21 cellular contexts compared by ENCODE assay signal in genomic region chr2:217742276-217742675, GRCh38.
"Had no signal": no experiment of that assay in that cellular context is flagged by ENCODE, and none has a peak within 500 bp of the region (broad histone marks: within the 10 kb centered on the region; RNA-seq: fewer than 3 reads in every experiment).

No MANE protein-coding gene starts in this region.

- H3K27me3 ChIP-seq: neutrophil, upper lobe of left lung had no signal

- H3K27ac ChIP-seq: foreskin keratinocyte, neutrophil, WERI-Rb-1 had no signal

- H3K4me1 ChIP-seq: foreskin keratinocyte had no signal

- H3K4me3 Mint-ChIP-seq: activated naive CD8-positive, alpha-beta T cell treated with anti-CD3 and anti-CD28 coated beads, Interleukin-2, amount 10 ng/mL, durations not matched to agents 7 days and 5 days; activated T-helper 17 cell treated with anti-CD3 and anti-CD28 coated beads, Interleukin-2, amount 50 U/mL, for 72 hours; central memory CD8-positive, alpha-beta T cell; effector memory CD8-positive, alpha-beta T cell; natural killer cell; stimulated activated naive CD8-positive, alpha-beta T cell treated with anti-CD3 and anti-CD28 coated beads, Interleukin-15, amount 100 ng/mL, for 72 hours had no signal

- H3K9me3 Mint-ChIP-seq: activated naive CD8-positive, alpha-beta T cell treated with anti-CD3 and anti-CD28 coated beads, Interleukin-2, amount 10 ng/mL, durations not matched to agents 7 days and 5 days; activated T-helper 17 cell treated with anti-CD3 and anti-CD28 coated beads, Interleukin-2, amount 50 U/mL, for 72 hours; central memory CD8-positive, alpha-beta T cell; effector memory CD8-positive, alpha-beta T cell; natural killer cell; stimulated activated naive CD8-positive, alpha-beta T cell treated with anti-CD3 and anti-CD28 coated beads, Interleukin-15, amount 100 ng/mL, for 72 hours had no signal

- H3K36me3 Mint-ChIP-seq: natural killer cell had no signal

- ATAC-seq: activated T-helper 17 cell treated with anti-CD3 and anti-CD28 coated beads, Interleukin-2, amount 50 U/mL, for 72 hours; effector memory CD8-positive, alpha-beta T cell; foreskin keratinocyte; left colon; natural killer cell; sciatic nerve; stimulated activated naive CD8-positive, alpha-beta T cell treated with anti-CD3 and anti-CD28 coated beads, Interleukin-15, amount 100 ng/mL, for 72 hours had no signal

- H3K27ac Mint-ChIP-seq: activated naive CD8-positive, alpha-beta T cell treated with anti-CD3 and anti-CD28 coated beads, Interleukin-2, amount 10 ng/mL, durations not matched to agents 7 days and 5 days; activated T-helper 17 cell treated with anti-CD3 and anti-CD28 coated beads, Interleukin-2, amount 50 U/mL, for 72 hours; effector memory CD8-positive, alpha-beta T cell; natural killer cell had no signal

- H2AFZ ChIP-seq: parathyroid adenoma had no signal

- H3K27me3 Mint-ChIP-seq: activated T-helper 17 cell treated with anti-CD3 and anti-CD28 coated beads, Interleukin-2, amount 50 U/mL, for 72 hours; stimulated activated naive CD8-positive, alpha-beta T cell treated with anti-CD3 and anti-CD28 coated beads, Interleukin-15, amount 100 ng/mL, for 72 hours had no signal

- DNase-seq: activated CD4-positive, alpha-beta T cell treated with anti-CD3 and anti-CD28 coated beads, Interleukin-2, amount 50 U/mL, for 4 hours; activated naive CD4-positive, alpha-beta T cell treated with Interleukin-2 at 50 U/mL for 16 hours; activated naive CD8-positive, alpha-beta T cell treated with anti-CD3 and anti-CD28 coated beads, Interleukin-2, amount 10 ng/mL, durations not matched to agents 7 days and 5 days; dermis blood vessel endothelial cell; effector memory CD8-positive, alpha-beta T cell; foreskin keratinocyte; hippocampal formation; left colon; natural killer cell; stimulated activated CD4-positive, alpha-beta T cell treated with anti-CD3 and anti-CD28 coated beads, Interleukin-4, amount 100 ng/mL, for 1 hour; stimulated activated naive CD8-positive, alpha-beta T cell treated with anti-CD3 and anti-CD28 coated beads, Interleukin-15, amount 100 ng/mL, for 72 hours; upper lobe of left lung; WERI-Rb-1 had no signal

- H3K4me1 Mint-ChIP-seq: activated T-helper 17 cell treated with anti-CD3 and anti-CD28 coated beads, Interleukin-2, amount 50 U/mL, for 72 hours; central memory CD8-positive, alpha-beta T cell; natural killer cell had no signal

- H3K9me3 ChIP-seq: neutrophil, upper lobe of left lung had no signal

- H3K4me3 ChIP-seq: lung, smooth muscle cell, upper lobe of left lung had no signal

- H3K36me3 ChIP-seq: neutrophil, WERI-Rb-1 had no signal

- H3K4me2 ChIP-seq: smooth muscle cell had no signal

- H3K9ac ChIP-seq: parathyroid adenoma had no signal

- FAIRE-seq: islet of Langerhans had no signal
